Comparison of ENCODE assay signal across 8 cellular contexts in the genomic region with DNA sequence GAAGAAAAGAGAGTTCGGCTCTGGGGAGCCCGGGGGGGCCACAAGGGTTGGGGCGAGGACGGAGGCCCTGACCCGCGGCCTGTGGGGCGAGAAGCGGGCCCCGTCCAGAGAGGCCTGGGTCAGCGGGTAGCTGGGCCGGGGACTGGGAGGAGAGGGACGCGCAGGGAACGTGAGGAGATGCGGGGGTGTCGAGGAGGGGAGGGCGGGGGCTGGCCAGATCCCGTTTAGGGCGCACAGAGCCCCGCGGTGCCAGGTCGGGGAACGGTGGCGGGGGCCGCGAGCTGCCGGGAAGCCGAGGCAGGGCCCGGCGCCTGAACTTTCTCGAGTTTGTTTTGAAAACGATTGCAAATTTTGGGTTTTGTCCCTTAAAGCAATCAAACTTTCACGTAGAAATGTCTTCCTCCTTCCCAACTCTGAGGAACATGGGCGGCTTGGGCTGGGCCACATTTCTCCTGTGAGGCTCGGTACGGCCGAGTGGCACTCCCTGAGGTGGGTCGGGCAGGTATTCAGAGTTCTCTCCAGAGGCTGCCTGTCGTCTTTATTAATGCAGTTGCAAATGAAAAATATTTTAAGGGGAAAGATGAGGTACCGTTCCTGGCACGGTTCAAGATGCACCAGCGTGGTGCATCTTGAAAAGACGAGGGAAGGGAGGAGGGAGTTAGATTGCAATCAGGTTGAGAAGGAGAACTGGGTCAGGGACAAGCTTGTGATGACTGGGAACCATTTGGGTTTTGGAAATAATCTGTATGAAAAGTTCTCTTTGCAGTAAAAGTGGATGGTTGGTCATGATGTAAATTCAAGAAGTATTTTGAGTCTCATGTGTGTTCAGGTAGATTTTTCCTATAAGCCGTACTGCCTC. TPM values are rescaled to one million over a fixed set of nuclear protein-coding genes. Genes with fewer than 3 reads are reported as not detected.
DNase-seq lines count a peak whose midpoint lies in the region; ATAC-seq, FAIRE-seq and TF ChIP-seq lines count a peak whose summit lies in the region.

No MANE protein-coding gene starts in this region.

- TF ChIP-seq POLR2A in esophagus squamous epithelium (IDR thresholded peaks at IDR 0.05): no peak
- no peak for TF ChIP-seq POLR2A in uterus (IDR thresholded peaks at IDR 0.05)

- peak in 1 of 2 experiments; percentile 13 for DNase-seq in Caco-2
- DNase-seq in HTR-8/SVneo (ENCODE audit: insufficient read length, low spot score): peak; percentile 48
- DNase-seq in activated CD4-positive, alpha-beta T cell treated with anti-CD3 and anti-CD28 coated beads, Interleukin-2, amount 50 U/mL, for 48 hours: peak; percentile 27 to 33
- no peak for DNase-seq in esophagus squamous epithelium (lab: John Stamatoyannopoulos, UW)
- no peak for DNase-seq in natural killer cell
- peak; percentile 34 for DNase-seq in uterus
- DNase-seq in NCI-H2081 (lab: John Stamatoyannopoulos, UW): no peak

- intact Hi-C loops in Caco-2 (cut with micrococcal nuclease; ENCODE audit: unreplicated experiment): no loop called here
- intact Hi-C loops in esophagus squamous epithelium (cut with DNase I): no loop called here
- intact Hi-C loops in natural killer cell (cut with micrococcal nuclease): no loop called here
- intact Hi-C loops in uterus (cut with DNase I; ENCODE audit: low total_unique reads): no loop called here

- H3K4me1 ChIP-seq in Caco-2: peaks cover 8% of the 10 kb centered on the region; the same call in 1 of the 2 replicates
- peaks cover 3 to 35% (median 8%) of the 10 kb centered on the region in 3 donors for H3K4me1 ChIP-seq in esophagus squamous epithelium
- no peaks in the 10 kb centered on the region for H3K4me1 ChIP-seq in uterus

- H3K27me3 ChIP-seq in Caco-2 (replicated peaks; ENCODE audit: control insufficient read depth, insufficient read depth, low read length) (no peaks in the 10 kb centered on the region), esophagus squamous epithelium (no peaks in the 10 kb centered on the region), uterus (no peaks in the 10 kb centered on the region)

- WGBS in esophagus squamous epithelium, 2 donors: 3 to 9% methylated on average over 17 to 37 of the region's 44 CpGs

- H3K36me3 ChIP-seq in Caco-2 (ENCODE audit: control insufficient read depth, insufficient read depth, low read length) (no peaks in the 10 kb centered on the region), esophagus squamous epithelium (peaks cover 0 to 3% (median 0%) of the 10 kb centered on the region in 3 donors), uterus (no peaks in the 10 kb centered on the region)

- no peak for FAIRE-seq in HTR-8/SVneo (lab: Jason Lieb, UNC)

- H3K4me1 Mint-ChIP-seq in Caco-2 (ENCODE audit: low read depth, unreplicated experiment) (peaks cover 16% of the 10 kb centered on the region), natural killer cell (peaks cover 51 to 55% of the 10 kb centered on the region in 2 donors)

- H3K4me3 Mint-ChIP-seq in Caco-2 (ENCODE audit: unreplicated experiment): peak overlapping the region; percentile 84
- peak overlapping the region; percentile 97 for H3K4me3 Mint-ChIP-seq in natural killer cell

- H3K27ac ChIP-seq in esophagus squamous epithelium: peak overlapping the region in 3 of 4 donors; percentile 81 to 87 (median 84)
- peak overlapping the region; percentile 70 to 71 for H3K27ac ChIP-seq in uterus

- H3K4me3 ChIP-seq in Caco-2 (ENCODE audit: low read depth, low read length) (peak overlapping the region; percentile 91), esophagus squamous epithelium (peak overlapping the region; percentile 76 to 89 (median 80)), uterus (peak overlapping the region; percentile 73 to 93)

- CTCF ChIA-PET in Caco-2 (lab: Charles Lee): interaction anchor here (0.7 to 1.2 kb wide), 2 partner anchors 29 to 700 kb away, joined by 6 to 7 read pairs; no protein-coding TSS in a partner anchor

- TF ChIP-seq CTCF in Caco-2 (IDR thresholded peaks at IDR 0.05; ENCODE audit: insufficient read depth in 1 of 2, low read depth in 1 of 2, low read length in 1 of 2, severe bottlenecking in 1 of 2, unreplicated experiment in 1 of 2): no peak
- no peak for TF ChIP-seq CTCF in esophagus squamous epithelium (IDR thresholded peaks at IDR 0.05)
- TF ChIP-seq CTCF in natural killer cell (IDR thresholded peaks at IDR 0.05): no peak
- no peak for TF ChIP-seq CTCF in uterus (IDR thresholded peaks at IDR 0.05)

- H3K36me3 Mint-ChIP-seq in Caco-2 (ENCODE audit: insufficient read depth, unreplicated experiment) (peaks cover 11% of the 10 kb centered on the region), natural killer cell (no peaks in the 10 kb centered on the region)

- POLR2A ChIA-PET in Caco-2 (lab: Charles Lee): no interaction called here

- H3K27ac Mint-ChIP-seq in Caco-2 (ENCODE audit: unreplicated experiment) (peak overlapping the region; percentile 88), natural killer cell (peak overlapping the region; percentile 80 to 95)

- no peaks in the 10 kb centered on the region for H3K27me3 Mint-ChIP-seq in Caco-2 (ENCODE audit: insufficient read depth, unreplicated experiment)
- no peaks in the 10 kb centered on the region for H3K27me3 Mint-ChIP-seq in natural killer cell (ENCODE audit: low read depth in 2 of 2)

- no TSS peak for BruUV-seq in Caco-2 (replicated peaks; lab: Mats Ljungman, UMichigan)

- ATAC-seq in natural killer cell: peak in 1 of 3 donors; percentile 6
- no peak for ATAC-seq in HG03565 (IDR thresholded peaks at IDR 0.05; ENCODE audit: unreplicated experiment)

- H3K9me3 Mint-ChIP-seq in Caco-2 (ENCODE audit: unreplicated experiment): no peaks in the 10 kb centered on the region
- H3K9me3 Mint-ChIP-seq in natural killer cell: no peaks in the 10 kb centered on the region

- H3K9me3 ChIP-seq in Caco-2: no peaks in the 10 kb centered on the region
- no peaks in the 10 kb centered on the region for H3K9me3 ChIP-seq in esophagus squamous epithelium
- no peaks in the 10 kb centered on the region for H3K9me3 ChIP-seq in uterus

RNA-seq across cellular contexts. Expression of gene RNF8, which starts 1.0 kb away (rescaled TPM):
- total RNA-seq in Caco-2 (2022): 17.3 and 17.7 TPM in 2 replicates
- total RNA-seq in esophagus squamous epithelium: 10 to 100 TPM; 17.2 to 24.0 (median 19.7) TPM
- 10 to 100 TPM; 11.4 to 18.2 (median 14.0) TPM for total RNA-seq in natural killer cell
- total RNA-seq in uterus: 10 to 100 TPM in 3 of 4 donors, 1 to 10 TPM in 1; 5.9 to 42.6 (median 19.1) TPM

Comparison
In these comparisons a context has a peak if more than half of its experiments do, and no peak if none do; other contexts are left out.
1. DNase-seq: peak in HTR-8/SVneo (single experiment), activated CD4-positive, alpha-beta T cell treated with anti-CD3 and anti-CD28 coated beads, Interleukin-2, amount 50 U/mL, for 48 hours (2 of 2) and uterus (2 of 2); none in esophagus squamous epithelium (single experiment), natural killer cell (single experiment) and NCI-H2081 (0 of 2).
2. Peak in every context shown above with its lines, with median percentiles within 50 percentile points of each other: H3K4me3 ChIP-seq.